In genomic region chr1:239303289-239303688, GRCh38 we compare ENCODE assay signal across 34 cellular contexts.
"Had no signal": no experiment of that assay in that cellular context is flagged by ENCODE, and none has a peak within 500 bp of the region (broad histone marks: within the 10 kb centered on the region; RNA-seq: fewer than 3 reads in every experiment).

No MANE protein-coding gene starts in this region.

- H3K36me3 ChIP-seq: MG63 had no signal

- DNase-seq: Karpas-422, Kasumi-1, MG63, MM.1S, MV-4-11, NCI-H1048, NCI-H1092 treated with DMSO at 0.1 percent for 48 hours, NCI-H1105, NCI-H1105 treated with DMSO at 0.1 percent for 48 hours, NCI-H1417 treated with DMSO at 0.1 percent for 48 hours, NCI-H1436, NCI-H1436 treated with DMSO at 0.1 percent for 48 hours, NCI-H146, NCI-H1694, NCI-H1694 treated with DMSO at 0.1 percent for 48 hours, NCI-H187, NCI-H187 treated with DMSO at 0.1 percent for 48 hours, NCI-H1930, NCI-H2029, NCI-H2029 treated with DMSO at 0.1 percent for 48 hours, NCI-H2081, NCI-H2081 treated with DMSO at 0.1 percent for 48 hours, NCI-H2107, NCI-H2171, NCI-H2171 treated with DMSO at 0.1 percent for 48 hours, NCI-H2227 treated with DMSO at 0.1 percent for 48 hours, NCI-H226, NCI-H345, NCI-H446, NCI-H446 treated with DMSO at 0.1 percent for 48 hours, NCI-H510A, NCI-H510A treated with DMSO at 0.1 percent for 48 hours, NCI-H524, NCI-H524 treated with DMSO at 0.1 percent for 48 hours had no signal

- H3K4me3 ChIP-seq: MG63 had no signal

- H3K9me3 ChIP-seq: MG63 had no signal
